17 cellular contexts compared by ENCODE assay signal in genomic region chr2:171563301-171563700, GRCh38. TPM values are rescaled to one million over a fixed set of nuclear protein-coding genes. Genes with fewer than 3 reads are reported as not detected.
DNase-seq lines count a peak whose midpoint lies in the region; ATAC-seq, FAIRE-seq and TF ChIP-seq lines count a peak whose summit lies in the region.
"Had no signal": no experiment of that assay in that cellular context is flagged by ENCODE, and none has a peak within 500 bp of the region (broad histone marks: within the 10 kb centered on the region; RNA-seq: fewer than 3 reads in every experiment).

No MANE protein-coding gene starts in this region.

- intact Hi-C loops in mucosa of descending colon (cut with DNase I, micrococcal nuclease): no loop called here

- no peak overlapping the region for H2BK20ac ChIP-seq in H1 (ENCODE audit: low read length)

- no peak overlapping the region for H2BK120ac ChIP-seq in H1 (replicated peaks; ENCODE audit: low read depth, low read length)

- FAIRE-seq in H1 (lab: Jason Lieb, UNC): no peak
- FAIRE-seq: K562 had no signal

- no peak overlapping the region for H3K23ac ChIP-seq in H1 (ENCODE audit: insufficient read length)

- H3K27me3 Mint-ChIP-seq in activated CD4-positive, alpha-beta T cell treated with anti-CD3 and anti-CD28 coated beads, Interleukin-2, amount 10 ng/mL, durations not matched to agents 7 days and 5 days: peaks cover 15% of the 10 kb centered on the region

- H3K9ac ChIP-seq in H1 (replicated peaks in 1 of 4; ENCODE audit: extremely low read depth in 1 of 4, low read depth in 3 of 4, low read length in 3 of 4): no peak overlapping the region
- H3K9ac ChIP-seq: BLaER1 treated with 17β-estradiol and CSF1 and Interleukin-3, amounts not matched to agents 10 nM and 100 nM had no signal

- no peaks in the 10 kb centered on the region for H3K9me3 ChIP-seq in HEK293 (ENCODE audit: control insufficient read depth, insufficient read depth, low read depth, low read length)
- H3K9me3 ChIP-seq in H1 (ENCODE audit: insufficient read depth in 2 of 2, low read depth in 1 of 2, low read length in 1 of 2): no peaks in the 10 kb centered on the region
- H3K9me3 ChIP-seq in mucosa of descending colon: no peaks in the 10 kb centered on the region
- H3K9me3 ChIP-seq in effector memory CD4-positive, alpha-beta T cell (ENCODE audit: control insufficient read depth, low read length): no peaks in the 10 kb centered on the region
- H3K9me3 ChIP-seq: HAP-1 had no signal

- no peak overlapping the region for H3K4me2 ChIP-seq in H1 (ENCODE audit: insufficient read depth in 1 of 2, low read depth in 2 of 2, low read length in 2 of 2)
- H3K4me2 ChIP-seq: BLaER1 treated with 17β-estradiol and CSF1 and Interleukin-3, amounts not matched to agents 10 nM and 100 nM had no signal

- no peaks in the 10 kb centered on the region for H3K36me3 Mint-ChIP-seq in activated CD4-positive, alpha-beta T cell treated with anti-CD3 and anti-CD28 coated beads, Interleukin-2, amount 10 ng/mL, durations not matched to agents 7 days and 5 days (ENCODE audit: low read depth)
- H3K36me3 Mint-ChIP-seq: CD4-positive, CD25-positive, alpha-beta regulatory T cell; CD8-positive, alpha-beta memory T cell had no signal

- H4K5ac ChIP-seq in H1 (ENCODE audit: insufficient read length, low read depth, low read length): no peak overlapping the region

- no peak overlapping the region for H3K27ac Mint-ChIP-seq in activated CD4-positive, alpha-beta T cell treated with anti-CD3 and anti-CD28 coated beads, Interleukin-2, amount 10 ng/mL, durations not matched to agents 7 days and 5 days
- H3K27ac Mint-ChIP-seq: B cell; CD4-positive, CD25-positive, alpha-beta regulatory T cell; CD8-positive, alpha-beta memory T cell had no signal

- no peaks in the 10 kb centered on the region for H3K9me3 Mint-ChIP-seq in activated CD4-positive, alpha-beta T cell treated with anti-CD3 and anti-CD28 coated beads, Interleukin-2, amount 10 ng/mL, durations not matched to agents 7 days and 5 days
- H3K9me3 Mint-ChIP-seq: CD8-positive, alpha-beta memory T cell had no signal

- H4K8ac ChIP-seq in H1 (ENCODE audit: extremely low read depth, insufficient read depth, low read length): no peak overlapping the region

- TF ChIP-seq CTCF in HEK293 (tag by site-specific recombination; IDR thresholded peaks at IDR 0.05): no peak
- no peak for TF ChIP-seq CTCF in H1 (IDR thresholded peaks at IDR 0.05; ENCODE audit: control extremely low read depth in 1 of 3, insufficient read depth in 1 of 3, low read depth in 1 of 3, low read length in 3 of 3)
- TF ChIP-seq CTCF in mucosa of descending colon (IDR thresholded peaks at IDR 0.05): no peak

- no peak overlapping the region for H2BK15ac ChIP-seq in H1 (ENCODE audit: low read length)

- H3K4me1 ChIP-seq in HEK293 (ENCODE audit: control insufficient read depth, insufficient read depth, low read length) (no peaks in the 10 kb centered on the region), H1 (replicated peaks in 1 of 4; ENCODE audit: control insufficient read depth in 3 of 4, insufficient read depth in 4 of 4, low read length in 3 of 4) (no peaks in the 10 kb centered on the region), mucosa of descending colon (ENCODE audit: low read depth) (no peaks in the 10 kb centered on the region)
- H3K4me1 ChIP-seq in effector memory CD4-positive, alpha-beta T cell (ENCODE audit: control insufficient read depth, insufficient read depth, low read length, poor library complexity, severe bottlenecking): no peaks in the 10 kb centered on the region
- H3K4me1 ChIP-seq: BLaER1 treated with 17β-estradiol and CSF1 and Interleukin-3, amounts not matched to agents 10 nM and 100 nM; HAP-1 had no signal

- no peaks in the 10 kb centered on the region for H3K79me1 ChIP-seq in H1 (ENCODE audit: low read depth, low read length)

- no peaks in the 10 kb centered on the region for H3K23me2 ChIP-seq in H1 (ENCODE audit: low read depth, low read length)

- no peak overlapping the region for H2AK5ac ChIP-seq in H1 (ENCODE audit: low read depth, low read length)

- CTCF ChIA-PET in HEK293 (lab: Yijun Ruan, JAX): interaction anchor here (2.2 kb wide), 1 partner anchor 10 kb away, joined by 6 read pairs; no protein-coding TSS in a partner anchor
- CTCF ChIA-PET in H1 (lab: Charles Lee; ENCODE audit: partially characterized antibody): interaction anchor here (0.7 to 1.1 kb wide), 2 partner anchors 10 to 658 kb away, joined by 3 to 4 read pairs; no protein-coding TSS in a partner anchor
- CTCF ChIA-PET in activated CD4-positive, alpha-beta T cell treated with anti-CD3 and anti-CD28 coated beads, Interleukin-2, amount 10 ng/mL, durations not matched to agents 7 days and 5 days (lab: Charles Lee): interaction anchor here (0.6 kb wide), 1 partner anchor 221 kb away, joined by 3 read pairs; no protein-coding TSS in a partner anchor

- H3K18ac ChIP-seq in H1 (ENCODE audit: extremely low read depth, low read length): no peak overlapping the region

- TF ChIP-seq RAD21 in H1 (IDR thresholded peaks at IDR 0.05 in 1 of 2, conservative IDR thresholded peaks at IDR 0.05 in 1 of 2; ENCODE audit: low read depth in 2 of 2, low read length in 2 of 2): no peak

- 0 out of 2 replicates have a peak overlapping the region, but pooled peaks have one; percentile 10 for H2AFZ ChIP-seq in H1 (ENCODE audit: low read length)

- H3K4me3 ChIP-seq in HEK293 (ENCODE audit: low read depth, low read length): no peak overlapping the region
- H3K4me3 ChIP-seq in H1 (ENCODE audit: extremely low read depth in 1 of 4, insufficient read depth in 2 of 4, low read depth in 3 of 4, low read length in 4 of 4): no peak overlapping the region
- no peak overlapping the region for H3K4me3 ChIP-seq in mucosa of descending colon
- H3K4me3 ChIP-seq in effector memory CD4-positive, alpha-beta T cell (ENCODE audit: insufficient read depth, low read depth, low read length, poor library complexity, severe bottlenecking): no peak overlapping the region
- H3K4me3 ChIP-seq: BLaER1 treated with 17β-estradiol and CSF1 and Interleukin-3, amounts not matched to agents 10 nM and 100 nM; HAP-1; K562 had no signal

- H3K27ac ChIP-seq in HEK293 (ENCODE audit: extremely low read depth, low read depth, low read length) (no peak overlapping the region), H1 (ENCODE audit: low read depth, low read length) (no peak overlapping the region)
- H3K27ac ChIP-seq in effector memory CD4-positive, alpha-beta T cell (ENCODE audit: insufficient read depth, low read length, poor library complexity, severe bottlenecking): no peak overlapping the region
- H3K27ac ChIP-seq: BLaER1 treated with 17β-estradiol and CSF1 and Interleukin-3, amounts not matched to agents 10 nM and 100 nM; HL-60 had no signal

- H3K4me3 Mint-ChIP-seq in activated CD4-positive, alpha-beta T cell treated with anti-CD3 and anti-CD28 coated beads, Interleukin-2, amount 10 ng/mL, durations not matched to agents 7 days and 5 days: no peak overlapping the region
- H3K4me3 Mint-ChIP-seq: B cell; CD4-positive, CD25-positive, alpha-beta regulatory T cell; CD8-positive, alpha-beta memory T cell had no signal

- no peak overlapping the region for H2BK12ac ChIP-seq in H1 (ENCODE audit: low read depth, low read length)

- POLR2A ChIA-PET in HEK293 (lab: Yijun Ruan, JAX): no interaction called here
- POLR2A ChIA-PET in H1 (lab: Charles Lee; ENCODE audit: partially characterized antibody): interaction anchor here (0.6 kb wide), 1 partner anchor 32 kb away, joined by 3 read pairs; no protein-coding TSS in a partner anchor
- POLR2A ChIA-PET in activated CD4-positive, alpha-beta T cell treated with anti-CD3 and anti-CD28 coated beads, Interleukin-2, amount 10 ng/mL, durations not matched to agents 7 days and 5 days (lab: Charles Lee): no interaction called here

- no peak overlapping the region for H3K14ac ChIP-seq in H1 (ENCODE audit: insufficient read length)

- H3K4ac ChIP-seq in H1 (replicated peaks; ENCODE audit: insufficient read length, low read depth, low read length): no peak overlapping the region

- no peaks in the 10 kb centered on the region for H4K20me1 ChIP-seq in H1 (replicated peaks in 1 of 2; ENCODE audit: control insufficient read depth in 1 of 2, insufficient read depth in 2 of 2, low read length in 2 of 2)
- H4K20me1 ChIP-seq: BLaER1 treated with 17β-estradiol and CSF1 and Interleukin-3, amounts not matched to agents 10 nM and 100 nM had no signal

- no peak overlapping the region for H3K56ac ChIP-seq in H1 (replicated peaks; ENCODE audit: insufficient read length, low read depth, low read length)

- DNase-seq in H1 (ENCODE audit: low read depth in 1 of 2, low spot score in 2 of 2): no peak
- DNase-seq in mucosa of descending colon: no peak
- DNase-seq in effector memory CD4-positive, alpha-beta T cell: no peak
- no peak for DNase-seq in activated CD4-positive, alpha-beta T cell treated with anti-CD3 and anti-CD28 coated beads, Interleukin-2, amount 10 ng/mL, durations not matched to agents 7 days and 5 days
- DNase-seq: CD4-positive, CD25-positive, alpha-beta regulatory T cell; CD8-positive, alpha-beta memory T cell; COR-L47; DMS 273 treated with DMSO at 0.1 percent for 48 hours; DMS53; GDM1 had no signal

- no peaks in the 10 kb centered on the region for H3K27me3 ChIP-seq in H1 (replicated peaks in 1 of 4; ENCODE audit: control insufficient read depth in 3 of 4, extremely low read depth in 1 of 4, insufficient read depth in 3 of 4, low read length in 3 of 4)
- H3K27me3 ChIP-seq in effector memory CD4-positive, alpha-beta T cell (replicated peaks; ENCODE audit: control insufficient read depth, insufficient read depth, low read length, poor library complexity, severe bottlenecking): no peaks in the 10 kb centered on the region
- H3K27me3 ChIP-seq: BLaER1 treated with 17β-estradiol and CSF1 and Interleukin-3, amounts not matched to agents 10 nM and 100 nM had no signal

- TF ChIP-seq EP300 in H1 (IDR thresholded peaks at IDR 0.05; ENCODE audit: borderline replicate concordance in 1 of 2, low read depth in 2 of 2, low read length in 2 of 2): no peak

- no peaks in the 10 kb centered on the region for H3K36me3 ChIP-seq in HEK293 (ENCODE audit: control insufficient read depth in 2 of 2, insufficient read depth in 1 of 2, low read length in 2 of 2)
- H3K36me3 ChIP-seq in H1 (ENCODE audit: control insufficient read depth in 2 of 4, insufficient read depth in 4 of 4, low read length in 3 of 4): no peaks in the 10 kb centered on the region
- H3K36me3 ChIP-seq in mucosa of descending colon (ENCODE audit: low read depth): no peaks in the 10 kb centered on the region
- no peaks in the 10 kb centered on the region for H3K36me3 ChIP-seq in effector memory CD4-positive, alpha-beta T cell (ENCODE audit: control insufficient read depth, insufficient read depth, low read length)
- H3K36me3 ChIP-seq: BLaER1 treated with 17β-estradiol and CSF1 and Interleukin-3, amounts not matched to agents 10 nM and 100 nM; HAP-1 had no signal

- peak; percentile 58 for ATAC-seq in mucosa of descending colon
- no peak for ATAC-seq in GM19035 (IDR thresholded peaks at IDR 0.05; ENCODE audit: unreplicated experiment)
- ATAC-seq: K562 had no signal

- TF ChIP-seq POLR2A in H1 (IDR thresholded peaks at IDR 0.05; ENCODE audit: control extremely low read depth in 1 of 2, low read depth in 2 of 2, low read length in 2 of 2): no peak

- H2BK5ac ChIP-seq in H1 (ENCODE audit: low read depth, low read length): no peak overlapping the region

- 84% methylated on average over 3 of the region's 3 CpGs; no CpG with 5 or more reads in 1 of the 2 experiments for WGBS in H1 (ENCODE audit: extremely low coverage in 1 of 2, insufficient coverage in 1 of 2, insufficient read length in 1 of 2, insufficient replicate concordance in 2 of 2, low coverage in 1 of 2, low lambda C conversion rate in 2 of 2, missing lambda C conversion rate in 1 of 2), 2 experiments

- H4K91ac ChIP-seq in H1 (replicated peaks; ENCODE audit: insufficient read length, low read length): no peak overlapping the region

- H3K4me1 Mint-ChIP-seq in activated CD4-positive, alpha-beta T cell treated with anti-CD3 and anti-CD28 coated beads, Interleukin-2, amount 10 ng/mL, durations not matched to agents 7 days and 5 days: no peaks in the 10 kb centered on the region
- H3K4me1 Mint-ChIP-seq: B cell; CD4-positive, CD25-positive, alpha-beta regulatory T cell; CD8-positive, alpha-beta memory T cell had no signal

- H3K79me2 ChIP-seq in H1 (ENCODE audit: control insufficient read depth in 1 of 2, insufficient read depth in 2 of 2, low read length in 2 of 2): no peaks in the 10 kb centered on the region

RNA-seq across cellular contexts. Expression of gene CYBRD1, which starts 41.0 kb away (rescaled TPM):
- 12.6 and 14.9 TPM in 2 replicates for total RNA-seq in H1 (2021; fragmentation: NEBNext Ultra II Directional; extraction: Animal tissue kit (Norgen Biotek cat#: 25700))
- polyA plus RNA-seq in H1 (2011; rRNA removed): 9.2 and 10.7 TPM in 2 replicates
- polyA plus RNA-seq in H1 (2011; cell fraction: cytosol; rRNA removed): 5.1 TPM
- polyA plus RNA-seq in H1 (2011; cell fraction: nucleus; rRNA removed): 9.4 TPM
- 6.5 to 9.0 TPM (median 8.0 TPM) in 4 replicates for polyA plus RNA-seq in H1 (2012, experiment 1 of 2)
- polyA plus RNA-seq in H1 (2012, experiment 2 of 2): 3.4 TPM
- polyA plus RNA-seq in H1 (2013, experiment 1 of 2): 10.0 TPM
- polyA plus RNA-seq in H1 (2013, experiment 2 of 2): 10.1 TPM
- 10.0 and 12.3 TPM in 2 replicates for polyA minus RNA-seq in H1 (2011; rRNA and poly(A)+ RNA removed)
- 6.8 TPM for polyA minus RNA-seq in H1 (2011; cell fraction: cytosol; rRNA and poly(A)+ RNA removed)
- polyA minus RNA-seq in H1 (2011; cell fraction: nucleus; rRNA and poly(A)+ RNA removed): 9.4 TPM
- total RNA-seq in mucosa of descending colon: 100 to 1,000 TPM in 1 of 3 donors, 10 to 100 TPM in 2; 24.7 to 103 (median 36.5) TPM
- under 1 TPM; 0.31 to 0.45 TPM for total RNA-seq in activated CD4-positive, alpha-beta T cell treated with anti-CD3 and anti-CD28 coated beads, Interleukin-2, amount 10 ng/mL, durations not matched to agents 7 days and 5 days
- total RNA-seq: B cell had no signal
